1 cellular context compared by ENCODE assay signal in the genomic region with DNA sequence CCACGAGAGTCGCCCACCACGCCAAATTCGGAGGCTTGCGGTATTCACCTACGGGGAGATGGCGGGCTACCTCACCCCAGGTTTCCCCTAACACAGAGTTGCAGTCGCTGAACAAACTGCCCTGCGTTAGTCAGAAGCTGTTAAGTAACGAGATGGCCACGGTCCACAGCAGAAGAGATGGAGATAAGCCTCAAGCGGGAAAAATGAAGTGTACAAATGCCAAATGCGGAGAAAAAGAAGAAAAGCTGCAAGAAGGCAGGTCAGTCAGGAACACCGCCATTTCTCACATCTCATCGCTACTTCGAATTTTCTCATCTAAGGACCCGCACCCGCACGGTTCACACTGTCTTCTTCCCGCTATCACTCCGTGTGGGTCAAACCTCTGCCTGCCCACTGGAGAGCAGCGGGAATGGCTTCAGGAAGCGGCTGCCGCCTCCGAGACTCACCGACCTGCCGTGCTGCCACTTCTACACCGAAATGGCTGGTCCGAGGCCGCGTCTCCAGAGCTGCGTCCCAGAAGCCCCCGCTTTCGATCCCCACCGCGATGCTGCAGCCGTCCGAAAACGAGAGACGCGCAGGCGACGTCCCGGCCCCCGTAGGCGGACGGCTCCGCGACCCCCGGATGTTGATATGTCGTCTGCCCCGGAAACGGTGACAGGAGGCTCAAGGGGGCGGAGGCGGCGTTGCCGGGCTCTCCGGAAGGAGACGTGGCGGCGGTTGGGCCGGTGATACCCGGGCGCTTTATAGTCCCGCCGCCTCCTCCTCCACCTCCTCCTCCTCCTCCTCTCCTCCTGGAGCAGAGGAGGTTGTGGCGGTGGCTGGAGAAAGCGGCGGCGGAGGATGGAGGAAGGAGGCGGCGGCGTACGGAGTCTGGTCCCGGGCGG.
TF ChIP-seq lines count a peak whose summit lies in the region.

A gene with protein sequence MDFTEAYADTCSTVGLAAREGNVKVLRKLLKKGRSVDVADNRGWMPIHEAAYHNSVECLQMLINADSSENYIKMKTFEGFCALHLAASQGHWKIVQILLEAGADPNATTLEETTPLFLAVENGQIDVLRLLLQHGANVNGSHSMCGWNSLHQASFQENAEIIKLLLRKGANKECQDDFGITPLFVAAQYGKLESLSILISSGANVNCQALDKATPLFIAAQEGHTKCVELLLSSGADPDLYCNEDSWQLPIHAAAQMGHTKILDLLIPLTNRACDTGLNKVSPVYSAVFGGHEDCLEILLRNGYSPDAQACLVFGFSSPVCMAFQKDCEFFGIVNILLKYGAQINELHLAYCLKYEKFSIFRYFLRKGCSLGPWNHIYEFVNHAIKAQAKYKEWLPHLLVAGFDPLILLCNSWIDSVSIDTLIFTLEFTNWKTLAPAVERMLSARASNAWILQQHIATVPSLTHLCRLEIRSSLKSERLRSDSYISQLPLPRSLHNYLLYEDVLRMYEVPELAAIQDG (minus strand): TSS at position 583 of the 884 bp plus-strand sequence. CDS start 21,381 bp downstream, outside the sequence.
A gene with protein sequence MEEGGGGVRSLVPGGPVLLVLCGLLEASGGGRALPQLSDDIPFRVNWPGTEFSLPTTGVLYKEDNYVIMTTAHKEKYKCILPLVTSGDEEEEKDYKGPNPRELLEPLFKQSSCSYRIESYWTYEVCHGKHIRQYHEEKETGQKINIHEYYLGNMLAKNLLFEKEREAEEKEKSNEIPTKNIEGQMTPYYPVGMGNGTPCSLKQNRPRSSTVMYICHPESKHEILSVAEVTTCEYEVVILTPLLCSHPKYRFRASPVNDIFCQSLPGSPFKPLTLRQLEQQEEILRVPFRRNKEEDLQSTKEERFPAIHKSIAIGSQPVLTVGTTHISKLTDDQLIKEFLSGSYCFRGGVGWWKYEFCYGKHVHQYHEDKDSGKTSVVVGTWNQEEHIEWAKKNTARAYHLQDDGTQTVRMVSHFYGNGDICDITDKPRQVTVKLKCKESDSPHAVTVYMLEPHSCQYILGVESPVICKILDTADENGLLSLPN (plus strand): TSS at position 674 of the 884 bp plus-strand sequence. CDS start 167 bp downstream, at position 841.

TF ChIP-seq in GM12878, 131 proteins besides CTCF, POLR2A, EP300 and RAD21 (continued from another document):
- 0 out of 2 replicates have a peak, but pooled peaks have one; percentile 18 for TF ChIP-seq TCF12 (IDR thresholded peaks at IDR 0.05; ENCODE audit: low read depth, low read length)
- peak; percentile 64 for TF ChIP-seq RELA (IDR thresholded peaks at IDR 0.05; ENCODE audit: borderline replicate concordance, partially characterized antibody)
- TF ChIP-seq ATF2 (IDR thresholded peaks at IDR 0.05; ENCODE audit: low read length): no peak
- no peak for TF ChIP-seq FOXM1 (IDR thresholded peaks at IDR 0.05; ENCODE audit: low read depth, low read length)
- no peak for TF ChIP-seq NR2C2 (IDR thresholded peaks at IDR 0.05; ENCODE audit: borderline replicate concordance, control insufficient read depth, insufficient read length, low read depth)
- peak; percentile 73; the same call in 1 of the 2 replicates for TF ChIP-seq RBBP5 (conservative IDR thresholded peaks at IDR 0.05)
- TF ChIP-seq SMAD1 (IDR thresholded peaks at IDR 0.05; ENCODE audit: low read depth, partially characterized antibody): no peak
- TF ChIP-seq POU2F2 (IDR thresholded peaks at IDR 0.05; ENCODE audit: borderline replicate concordance, low read depth, low read length): no peak
- TF ChIP-seq MXI1 (IDR thresholded peaks at IDR 0.05; ENCODE audit: low read depth, low read length): peak; percentile 84
- peak; percentile 13; the same call in 1 of the 2 replicates for TF ChIP-seq CBX5 (IDR thresholded peaks at IDR 0.05; ENCODE audit: low read depth)
- TF ChIP-seq ZBED1 (IDR thresholded peaks at IDR 0.05; ENCODE audit: borderline replicate concordance): 0 out of 2 replicates have a peak, but pooled peaks have one; percentile 6
- TF ChIP-seq IRF4 (IDR thresholded peaks at IDR 0.05; ENCODE audit: low read depth, low read length): no peak; the same call in 1 of the 2 replicates
- TF ChIP-seq ASH2L (IDR thresholded peaks at IDR 0.05; ENCODE audit: borderline replicate concordance, low read depth): peak; percentile 93
- peak; percentile 79; the same call in 1 of the 2 replicates for TF ChIP-seq MAX (IDR thresholded peaks at IDR 0.05; ENCODE audit: low read depth, low read length)
- peak; percentile 24; the same call in 1 of the 2 replicates for TF ChIP-seq RCOR1 (conservative IDR thresholded peaks at IDR 0.05; ENCODE audit: low read depth, low read length)
- peak; percentile 95 for TF ChIP-seq FOXK2 (IDR thresholded peaks at IDR 0.05)
- TF ChIP-seq CBFB (IDR thresholded peaks at IDR 0.05; ENCODE audit: low read depth): peak; percentile 42
- TF ChIP-seq, protein P1, sequence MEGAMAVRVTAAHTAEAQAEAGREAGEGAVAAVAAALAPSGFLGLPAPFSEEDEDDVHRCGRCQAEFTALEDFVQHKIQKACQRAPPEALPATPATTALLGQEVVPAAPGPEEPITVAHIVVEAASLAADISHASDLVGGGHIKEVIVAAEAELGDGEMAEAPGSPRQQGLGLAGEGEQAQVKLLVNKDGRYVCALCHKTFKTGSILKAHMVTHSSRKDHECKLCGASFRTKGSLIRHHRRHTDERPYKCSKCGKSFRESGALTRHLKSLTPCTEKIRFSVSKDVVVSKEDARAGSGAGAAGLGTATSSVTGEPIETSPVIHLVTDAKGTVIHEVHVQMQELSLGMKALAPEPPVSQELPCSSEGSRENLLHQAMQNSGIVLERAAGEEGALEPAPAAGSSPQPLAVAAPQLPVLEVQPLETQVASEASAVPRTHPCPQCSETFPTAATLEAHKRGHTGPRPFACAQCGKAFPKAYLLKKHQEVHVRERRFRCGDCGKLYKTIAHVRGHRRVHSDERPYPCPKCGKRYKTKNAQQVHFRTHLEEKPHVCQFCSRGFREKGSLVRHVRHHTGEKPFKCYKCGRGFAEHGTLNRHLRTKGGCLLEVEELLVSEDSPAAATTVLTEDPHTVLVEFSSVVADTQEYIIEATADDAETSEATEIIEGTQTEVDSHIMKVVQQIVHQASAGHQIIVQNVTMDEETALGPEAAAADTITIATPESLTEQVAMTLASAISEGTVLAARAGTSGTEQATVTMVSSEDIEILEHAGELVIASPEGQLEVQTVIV (IDR thresholded peaks at IDR 0.05; ENCODE audit: borderline replicate concordance, partially characterized antibody): peak; percentile 10
- TF ChIP-seq NKRF (conservative IDR thresholded peaks at IDR 0.05): peak; percentile 86; the same call in 1 of the 2 replicates
- TF ChIP-seq JUND (IDR thresholded peaks at IDR 0.05; ENCODE audit: low read depth, low read length): no peak
- TF ChIP-seq MEF2B (IDR thresholded peaks at IDR 0.05; ENCODE audit: partially characterized antibody, poor library complexity, severe bottlenecking): peak; percentile 26
- TF ChIP-seq BCLAF1 (IDR thresholded peaks at IDR 0.05): no peak
- TF ChIP-seq, protein P2, sequence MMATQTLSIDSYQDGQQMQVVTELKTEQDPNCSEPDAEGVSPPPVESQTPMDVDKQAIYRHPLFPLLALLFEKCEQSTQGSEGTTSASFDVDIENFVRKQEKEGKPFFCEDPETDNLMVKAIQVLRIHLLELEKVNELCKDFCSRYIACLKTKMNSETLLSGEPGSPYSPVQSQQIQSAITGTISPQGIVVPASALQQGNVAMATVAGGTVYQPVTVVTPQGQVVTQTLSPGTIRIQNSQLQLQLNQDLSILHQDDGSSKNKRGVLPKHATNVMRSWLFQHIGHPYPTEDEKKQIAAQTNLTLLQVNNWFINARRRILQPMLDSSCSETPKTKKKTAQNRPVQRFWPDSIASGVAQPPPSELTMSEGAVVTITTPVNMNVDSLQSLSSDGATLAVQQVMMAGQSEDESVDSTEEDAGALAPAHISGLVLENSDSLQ (IDR thresholded peaks at IDR 0.05): peak; percentile 66
- TF ChIP-seq CUX1 (IDR thresholded peaks at IDR 0.05; ENCODE audit: insufficient replicate concordance, low read depth, low read length): no peak
- TF ChIP-seq STAT1 (conservative IDR thresholded peaks at IDR 0.05): no peak
- TF ChIP-seq NFXL1 (IDR thresholded peaks at IDR 0.05; ENCODE audit: borderline replicate concordance): no peak
- no peak for TF ChIP-seq NRF1 (conservative IDR thresholded peaks at IDR 0.05; ENCODE audit: low read depth, low read length)
